1 cellular context compared by ENCODE assay signal in genomic region chr6:47047479-47048411, GRCh38.
A peak's percentile ranks its signal among the peaks of the same experiment; 100 is the strongest.
TF ChIP-seq lines count a peak whose summit lies in the region.

No MANE protein-coding gene starts in this region.

TF ChIP-seq in HEK293, 187 proteins besides CTCF, POLR2A, EP300 and RAD21 (continued from another document):
- TF ChIP-seq ZNF148 (tag by site-specific recombination; IDR thresholded peaks at IDR 0.05; ENCODE audit: borderline replicate concordance), result no peak
- TF ChIP-seq ZNF335 (tag by site-specific recombination; conservative IDR thresholded peaks at IDR 0.05), result peak; percentile 31; the same call in 1 of the 2 replicates
- TF ChIP-seq SCRT2 (tag by site-specific recombination; IDR thresholded peaks at IDR 0.05), result peak; percentile 99
- TF ChIP-seq ZFP37 (tag by site-specific recombination; IDR thresholded peaks at IDR 0.05), result peak; percentile 43; the same call in 1 of the 2 replicates
- TF ChIP-seq ZNF114 (tag by site-specific recombination; IDR thresholded peaks at IDR 0.05), result no peak
- peak; percentile 91 for TF ChIP-seq ZNF792 (tag by site-specific recombination; IDR thresholded peaks at IDR 0.05)
- TF ChIP-seq ZNF629 (tag by site-specific recombination; IDR thresholded peaks at IDR 0.05), result peak; percentile 80
- no peak for TF ChIP-seq ZNF785 (tag by site-specific recombination; IDR thresholded peaks at IDR 0.05)
- peak; percentile 23; the same call in 1 of the 2 replicates for TF ChIP-seq ZNF10 (tag by site-specific recombination; IDR thresholded peaks at IDR 0.05)
- peak; percentile 86 for TF ChIP-seq ZNF660 (tag by site-specific recombination; IDR thresholded peaks at IDR 0.05)
- TF ChIP-seq ZNF654 (tag by site-specific recombination; IDR thresholded peaks at IDR 0.05; ENCODE audit: low read depth), result peak; percentile 99
- TF ChIP-seq ZNF146 (tag by site-specific recombination; IDR thresholded peaks at IDR 0.05), result no peak
- TF ChIP-seq OVOL3 (tag by site-specific recombination; IDR thresholded peaks at IDR 0.05), result no peak
- peak; percentile 53; the same call in 1 of the 2 replicates for TF ChIP-seq ZNF561 (tag by site-specific recombination; IDR thresholded peaks at IDR 0.05; ENCODE audit: borderline replicate concordance)
- TF ChIP-seq KLF8 (tag by site-specific recombination; IDR thresholded peaks at IDR 0.05), result 0 out of 2 replicates have a peak, but pooled peaks have one; percentile 23
- TF ChIP-seq HOXC10 (CRISPR knock-in tag; IDR thresholded peaks at IDR 0.05), result no peak
- TF ChIP-seq ZBTB6 (tag by site-specific recombination; IDR thresholded peaks at IDR 0.05), result 0 out of 2 replicates have a peak, but pooled peaks have one; percentile 15
- TF ChIP-seq ZBTB8A (tag by site-specific recombination; IDR thresholded peaks at IDR 0.05), result 0 out of 2 replicates have a peak, but pooled peaks have one; percentile 30
- no peak for TF ChIP-seq KLF17 (tag by site-specific recombination; IDR thresholded peaks at IDR 0.05)
- peak; percentile 76 for TF ChIP-seq SP7 (tag by site-specific recombination; IDR thresholded peaks at IDR 0.05)
- no peak for TF ChIP-seq BCL11A (tag by site-specific recombination; IDR thresholded peaks at IDR 0.05; ENCODE audit: low read depth)
- TF ChIP-seq ZXDB (tag by site-specific recombination; IDR thresholded peaks at IDR 0.05), result peak; percentile 70
